13 cellular contexts compared by ENCODE assay signal in genomic region chr20:31565699-31566331, GRCh38.
DNase-seq lines count a peak whose midpoint lies in the region.
"Had no signal": no experiment of that assay in that cellular context is flagged by ENCODE, and none has a peak within 500 bp of the region (broad histone marks: within the 10 kb centered on the region; RNA-seq: fewer than 3 reads in every experiment).

No MANE protein-coding gene starts in this region.

- H3K9ac ChIP-seq in mucosa of rectum (ENCODE audit: low read depth in 1 of 2, low read length in 2 of 2): peak overlapping the region; percentile 56 to 62

- no peaks in the 10 kb centered on the region for H3K9me3 ChIP-seq in mucosa of rectum (ENCODE audit: control insufficient read depth in 2 of 2, low read length in 2 of 2)

- H3K27ac ChIP-seq in mucosa of rectum (ENCODE audit: low read depth in 2 of 2, low read length in 2 of 2): peak overlapping the region; percentile 76
- H3K27ac ChIP-seq: SK-N-MC had no signal

- peaks cover 32 to 35% of the 10 kb centered on the region in 2 donors for H3K4me1 ChIP-seq in mucosa of rectum (ENCODE audit: control insufficient read depth in 2 of 2, insufficient read depth in 2 of 2, low read length in 2 of 2)

- H3K4me3 ChIP-seq in mucosa of rectum (ENCODE audit: low read length in 2 of 2): peak overlapping the region; percentile 7 to 48
- H3K4me3 ChIP-seq: SK-N-MC had no signal

- H3K27me3 ChIP-seq in mucosa of rectum (ENCODE audit: control insufficient read depth in 2 of 2, insufficient read depth in 2 of 2, low read length in 2 of 2): no peaks in the 10 kb centered on the region

- peaks cover 26 to 42% of the 10 kb centered on the region in 2 donors for H3K36me3 ChIP-seq in mucosa of rectum (ENCODE audit: control insufficient read depth in 2 of 2, insufficient read depth in 2 of 2, low read length in 2 of 2)

- DNase-seq in DMS153 (lab: John Stamatoyannopoulos, UW) (peak; percentile 64), LoVo (ENCODE audit: low spot score) (peak; percentile 37), SW480 (ENCODE audit: low spot score) (peak; percentile 79), NOMO-1 treated with dmso at 0.1 percent for 144 hours (lab: John Stamatoyannopoulos, UW; ENCODE audit: unreplicated experiment) (no peak), amygdala (lab: John Stamatoyannopoulos, UW) (no peak), NCI-H2029 treated with DMSO at 0.1 percent for 48 hours (lab: John Stamatoyannopoulos, UW) (no peak)
- no peak for DNase-seq in activated CD4-positive, CD25-positive, alpha-beta regulatory T cell treated with anti-CD3 and anti-CD28 coated beads, Interleukin-2, amount 50 U/mL, for 72 hours
- DNase-seq: activated B cell treated with CpG ODN at 0.5 μM for 24 hours; CD4-positive, CD25-positive, alpha-beta regulatory T cell; midbrain; posterior cingulate gyrus had no signal

Comparison
In these comparisons a context has a peak if more than half of its experiments do, and no peak if none do; other contexts are left out.
1. DNase-seq: peak in DMS153 (single experiment), LoVo (single experiment) and SW480 (single experiment); none in NOMO-1 treated with dmso at 0.1 percent for 144 hours (single experiment), amygdala (0 of 56), activated CD4-positive, CD25-positive, alpha-beta regulatory T cell treated with anti-CD3 and anti-CD28 coated beads, Interleukin-2, amount 50 U/mL, for 72 hours (single experiment) and NCI-H2029 treated with DMSO at 0.1 percent for 48 hours (single experiment).